Comparison of ENCODE assay signal across 18 cellular contexts in the genomic region with DNA sequence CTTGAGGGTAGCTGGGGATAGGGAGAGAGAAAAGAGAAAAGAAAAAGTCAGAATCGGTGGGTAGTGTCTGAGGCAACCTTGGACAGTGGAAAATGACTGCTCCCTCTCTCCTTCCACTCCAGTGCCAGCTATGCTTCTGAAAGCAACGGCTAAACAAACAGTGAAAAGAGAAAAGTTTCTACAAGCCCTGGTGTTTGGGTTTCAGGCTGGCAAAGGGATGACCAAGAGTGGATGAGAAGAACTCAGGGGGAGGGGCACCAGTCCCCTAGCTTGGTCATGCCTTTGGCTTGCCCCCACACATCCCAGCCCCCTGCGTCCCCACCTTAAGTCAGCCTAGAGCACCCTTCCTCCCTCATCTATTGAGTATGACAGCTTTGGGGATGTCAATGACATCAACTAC. TPM values are rescaled to one million over a fixed set of nuclear protein-coding genes. Genes with fewer than 3 reads are reported as not detected.
DNase-seq lines count a peak whose midpoint lies in the region; ATAC-seq, FAIRE-seq and TF ChIP-seq lines count a peak whose summit lies in the region.
"Had no signal": no experiment of that assay in that cellular context is flagged by ENCODE, and none has a peak within 500 bp of the region (broad histone marks: within the 10 kb centered on the region; RNA-seq: fewer than 3 reads in every experiment).

No MANE protein-coding gene starts in this region.

- no peak overlapping the region for H3K4me2 ChIP-seq in GM23338
- H3K4me2 ChIP-seq: BLaER1 had no signal

- no peak overlapping the region for H3K9ac ChIP-seq in kidney (ENCODE audit: low read length in 2 of 2)
- H3K9ac ChIP-seq: BLaER1 had no signal

- TF ChIP-seq CTCF in GM23338 (conservative IDR thresholded peaks at IDR 0.05; ENCODE audit: low read depth in 2 of 2) (no peak), body of pancreas (IDR thresholded peaks at IDR 0.05) (no peak), kidney (IDR thresholded peaks at IDR 0.05; ENCODE audit: borderline replicate concordance, extremely low read depth, insufficient read depth) (no peak), upper lobe of right lung (IDR thresholded peaks at IDR 0.05) (no peak)

- no peak overlapping the region for H3K27ac ChIP-seq in GM23338 (ENCODE audit: low read depth)
- H3K27ac ChIP-seq in body of pancreas: peak overlapping the region in 3 of 4 donors; percentile 10 to 94 (median 19)
- no peak overlapping the region for H3K27ac ChIP-seq in kidney (ENCODE audit: low read depth in 2 of 2, low read length in 2 of 2)
- H3K27ac ChIP-seq in upper lobe of right lung: no peak overlapping the region
- H3K27ac ChIP-seq: BLaER1 had no signal

- no peak for ATAC-seq in GM23338
- ATAC-seq in body of pancreas: no peak
- ATAC-seq in upper lobe of right lung: no peak
- ATAC-seq in HG03354 (IDR thresholded peaks at IDR 0.05; ENCODE audit: poor library complexity, severe bottlenecking, unreplicated experiment): no peak
- ATAC-seq: HCT116 had no signal

- peaks cover under 1% of the 10 kb centered on the region; the same call in 2 of the 3 replicates for H3K4me1 Mint-ChIP-seq in GM23338

- H3K27ac Mint-ChIP-seq in GM23338: no peak overlapping the region

- TF ChIP-seq POLR2A in body of pancreas (IDR thresholded peaks at IDR 0.05): no peak

- H4K20me1 ChIP-seq in GM23338 (replicated peaks; ENCODE audit: insufficient read depth): no peaks in the 10 kb centered on the region
- H4K20me1 ChIP-seq: BLaER1 had no signal

- DNase-seq in GM23338 (ENCODE audit: low spot score) (no peak), body of pancreas (no peak), kidney (peak; percentile 6), upper lobe of right lung (peak; percentile 5), inferior parietal cortex (ENCODE audit: extremely low spot score) (no peak), T-helper 2 cell (no peak)
- DNase-seq: 8988T; AML-193; CD8-positive, alpha-beta memory T cell; DMS53; GF-D8; IMR-90 had no signal

- peaks cover 8% of the 10 kb centered on the region; the same call in 1 of the 3 replicates for H3K36me3 Mint-ChIP-seq in GM23338 (ENCODE audit: low read depth)

- 44 to 45% methylated on average over 3 of the region's 3 CpGs for WGBS in body of pancreas, 2 donors

- H3K4me3 ChIP-seq in GM23338: no peak overlapping the region
- H3K4me3 ChIP-seq in body of pancreas: no peak overlapping the region
- H3K4me3 ChIP-seq in kidney (ENCODE audit: low read length in 2 of 2): no peak overlapping the region
- no peak overlapping the region for H3K4me3 ChIP-seq in upper lobe of right lung
- H3K4me3 ChIP-seq: BLaER1 had no signal

- FAIRE-seq in kidney (lab: Jason Lieb, UNC): no peak
- FAIRE-seq: GM19239, H54 had no signal

- H3K9me3 ChIP-seq in body of pancreas (no peaks in the 10 kb centered on the region), kidney (ENCODE audit: control insufficient read depth in 1 of 2, low read length in 2 of 2) (peaks cover 0 to 6% of the 10 kb centered on the region in 2 donors), upper lobe of right lung (no peaks in the 10 kb centered on the region)
- H3K9me3 ChIP-seq: Caco-2 had no signal

- H3K36me3 ChIP-seq in GM23338 (ENCODE audit: insufficient read depth) (no peaks in the 10 kb centered on the region), body of pancreas (replicated peaks in 1 of 2; ENCODE audit: insufficient read depth in 1 of 2, low read depth in 2 of 2) (peaks cover 0 to 8% of the 10 kb centered on the region in 2 donors), kidney (ENCODE audit: control insufficient read depth in 1 of 2, insufficient read depth in 2 of 2, low read length in 2 of 2) (no peaks in the 10 kb centered on the region), upper lobe of right lung (no peaks in the 10 kb centered on the region)
- H3K36me3 ChIP-seq: BLaER1 had no signal

- no peaks in the 10 kb centered on the region for H3K79me2 ChIP-seq in GM23338 (replicated peaks; ENCODE audit: insufficient read depth)

- no peaks in the 10 kb centered on the region for H3K9me2 ChIP-seq in GM23338 (ENCODE audit: insufficient read depth)

- peaks cover 5% of the 10 kb centered on the region for H3K27me3 Mint-ChIP-seq in GM23338 (ENCODE audit: insufficient read depth, low read depth, poor library complexity)

- no peak overlapping the region for H3K4me3 Mint-ChIP-seq in GM23338
- H3K4me3 Mint-ChIP-seq: CD8-positive, alpha-beta memory T cell had no signal

- intact Hi-C loops in body of pancreas (cut with DNase I): no loop called here
- intact Hi-C loops in kidney (cut with DNase I): no loop called here
- intact Hi-C loops in upper lobe of right lung (cut with DNase I): no loop called here

- H3K27me3 ChIP-seq in GM23338 (ENCODE audit: insufficient read depth) (no peaks in the 10 kb centered on the region), body of pancreas (no peaks in the 10 kb centered on the region), upper lobe of right lung (no peaks in the 10 kb centered on the region)
- H3K27me3 ChIP-seq: BLaER1 had no signal

- H2AFZ ChIP-seq in GM23338: 0 out of 2 replicates have a peak overlapping the region, but pooled peaks have one; percentile 43

- H3F3A ChIP-seq in GM23338 (replicated peaks; ENCODE audit: low read depth): no peaks in the 10 kb centered on the region

- H3K4me1 ChIP-seq in GM23338 (ENCODE audit: insufficient read depth) (no peaks in the 10 kb centered on the region), body of pancreas (peaks cover 85% of the 10 kb centered on the region), kidney (ENCODE audit: control insufficient read depth in 1 of 2, insufficient read depth in 1 of 2, low read depth in 1 of 2, low read length in 2 of 2) (no peaks in the 10 kb centered on the region), upper lobe of right lung (no peaks in the 10 kb centered on the region)
- H3K4me1 ChIP-seq: BLaER1, Caco-2 had no signal

- H3K9me3 Mint-ChIP-seq in GM23338: peaks cover 14% of the 10 kb centered on the region; the same call in 2 of the 3 replicates

TF ChIP-seq in GM23338, 12 proteins besides CTCF, POLR2A, EP300 and RAD21 (continues in another document):
- TF ChIP-seq STAT1 (IDR thresholded peaks at IDR 0.05; ENCODE audit: unreplicated experiment): no peak
- TF ChIP-seq, protein P1, sequence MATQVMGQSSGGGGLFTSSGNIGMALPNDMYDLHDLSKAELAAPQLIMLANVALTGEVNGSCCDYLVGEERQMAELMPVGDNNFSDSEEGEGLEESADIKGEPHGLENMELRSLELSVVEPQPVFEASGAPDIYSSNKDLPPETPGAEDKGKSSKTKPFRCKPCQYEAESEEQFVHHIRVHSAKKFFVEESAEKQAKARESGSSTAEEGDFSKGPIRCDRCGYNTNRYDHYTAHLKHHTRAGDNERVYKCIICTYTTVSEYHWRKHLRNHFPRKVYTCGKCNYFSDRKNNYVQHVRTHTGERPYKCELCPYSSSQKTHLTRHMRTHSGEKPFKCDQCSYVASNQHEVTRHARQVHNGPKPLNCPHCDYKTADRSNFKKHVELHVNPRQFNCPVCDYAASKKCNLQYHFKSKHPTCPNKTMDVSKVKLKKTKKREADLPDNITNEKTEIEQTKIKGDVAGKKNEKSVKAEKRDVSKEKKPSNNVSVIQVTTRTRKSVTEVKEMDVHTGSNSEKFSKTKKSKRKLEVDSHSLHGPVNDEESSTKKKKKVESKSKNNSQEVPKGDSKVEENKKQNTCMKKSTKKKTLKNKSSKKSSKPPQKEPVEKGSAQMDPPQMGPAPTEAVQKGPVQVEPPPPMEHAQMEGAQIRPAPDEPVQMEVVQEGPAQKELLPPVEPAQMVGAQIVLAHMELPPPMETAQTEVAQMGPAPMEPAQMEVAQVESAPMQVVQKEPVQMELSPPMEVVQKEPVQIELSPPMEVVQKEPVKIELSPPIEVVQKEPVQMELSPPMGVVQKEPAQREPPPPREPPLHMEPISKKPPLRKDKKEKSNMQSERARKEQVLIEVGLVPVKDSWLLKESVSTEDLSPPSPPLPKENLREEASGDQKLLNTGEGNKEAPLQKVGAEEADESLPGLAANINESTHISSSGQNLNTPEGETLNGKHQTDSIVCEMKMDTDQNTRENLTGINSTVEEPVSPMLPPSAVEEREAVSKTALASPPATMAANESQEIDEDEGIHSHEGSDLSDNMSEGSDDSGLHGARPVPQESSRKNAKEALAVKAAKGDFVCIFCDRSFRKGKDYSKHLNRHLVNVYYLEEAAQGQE (IDR thresholded peaks at IDR 0.05; ENCODE audit: unreplicated experiment): no peak

RNA-seq across cellular contexts. Expression of a gene that starts 8.6 kb away (rescaled TPM):
- 0.28 TPM in 1 of 2 replicates, not detected in the other for total RNA-seq in GM23338 (2014; rRNA removed; shearing (Covaris generic))
- polyA plus RNA-seq in GM23338 (2016; fragmentation: Nextera tagmentation; extraction: Ambion mirVana) (0.11 TPM in 1 of 2 replicates, not detected in the other), kidney (ENCODE audit: insufficient read depth, low read depth, low replicate concordance) (1.4 TPM)
- total RNA-seq in body of pancreas (100 to 1,000 TPM in 1 of 2 donors, 10 to 100 TPM in 1; 49.1 to 133 TPM), kidney (1.4 TPM), upper lobe of right lung (0.87 TPM)
- total RNA-seq: CD8-positive, alpha-beta memory T cell; IMR-90 had no signal
- polyA plus RNA-seq: CD8-positive, alpha-beta memory T cell; IMR-90 had no signal

RNA-seq across cellular contexts. Expression of a gene that starts 22.4 kb away (rescaled TPM):
- total RNA-seq in GM23338 (2014; rRNA removed; shearing (Covaris generic)): not detected in 2 replicates
- polyA plus RNA-seq in GM23338 (2016; fragmentation: Nextera tagmentation; extraction: Ambion mirVana) (not detected in 2 replicates), kidney (ENCODE audit: insufficient read depth, low read depth, low replicate concordance) (20.5 TPM)
- total RNA-seq in body of pancreas (1 to 10 TPM; 2.3 to 4.3 TPM), kidney (13.5 TPM), upper lobe of right lung (0.69 TPM)
- total RNA-seq: Caco-2; CD8-positive, alpha-beta memory T cell; IMR-90 had no signal
- polyA plus RNA-seq: CD8-positive, alpha-beta memory T cell had no signal

RNA-seq across cellular contexts. Expression of a gene that starts 52.7 kb away (rescaled TPM):
- total RNA-seq in GM23338 (2014; rRNA removed; shearing (Covaris generic)): 4.2 and 4.3 TPM in 2 replicates
- polyA plus RNA-seq in GM23338 (2016; fragmentation: Nextera tagmentation; extraction: Ambion mirVana) (6.2 and 8.9 TPM in 2 replicates), kidney (ENCODE audit: insufficient read depth, low read depth, low replicate concordance) (1.6 TPM)
- total RNA-seq in body of pancreas (1 to 10 TPM; 4.6 to 5.4 TPM), kidney (4.8 TPM), upper lobe of right lung (11.1 TPM)
- total RNA-seq: IMR-90 had no signal
- polyA plus RNA-seq: IMR-90 had no signal

Comparison
In these comparisons a context has a peak if more than half of its experiments do, and no peak if none do; other contexts are left out.
1. DNase-seq: peak in kidney (single experiment) and upper lobe of right lung (single experiment); none in GM23338 (single experiment), body of pancreas (0 of 4), inferior parietal cortex (single experiment) and T-helper 2 cell (0 of 5).
2. H3K27ac ChIP-seq: peak in body of pancreas (3 of 4); none in GM23338 (single experiment), kidney (0 of 2) and upper lobe of right lung (single experiment).
3. RNA of a gene that starts 8.6 kb away (total RNA-seq): 49.1 to 133 TPM in body of pancreas; 1.4 TPM in kidney (single experiment), 0.87 TPM in upper lobe of right lung (single experiment) and 0.28 TPM in GM23338; every median in the first group is over 10 times any median in the second.